1 cellular context compared by ENCODE assay signal in genomic region chr13:110885966-110886365, GRCh38.
TF ChIP-seq lines count a peak whose summit lies in the region.

No MANE protein-coding gene starts in this region.

TF ChIP-seq in SK-N-SH, 30 proteins besides CTCF, POLR2A, EP300 and RAD21 (continued from another document):
- TF ChIP-seq IRF3 (IDR thresholded peaks at IDR 0.05; ENCODE audit: low read depth, low read length) = no peak
- TF ChIP-seq MAX (IDR thresholded peaks at IDR 0.05; ENCODE audit: low read depth) = no peak
- no peak for TF ChIP-seq GABPA (IDR thresholded peaks at IDR 0.05; ENCODE audit: low read depth)
- no peak for TF ChIP-seq JUND (IDR thresholded peaks at IDR 0.05)
- TF ChIP-seq TEAD4 (IDR thresholded peaks at IDR 0.05; ENCODE audit: borderline replicate concordance, insufficient read depth) = no peak
- no peak for TF ChIP-seq SMC3 (IDR thresholded peaks at IDR 0.05; ENCODE audit: low read depth, low read length)
- TF ChIP-seq USF1 (IDR thresholded peaks at IDR 0.05; ENCODE audit: borderline replicate concordance, low read depth) = no peak
- no peak for TF ChIP-seq FOSL2 (IDR thresholded peaks at IDR 0.05; ENCODE audit: borderline replicate concordance, low read depth)
- no peak for TF ChIP-seq EZH2phosphoT487 (IDR thresholded peaks at IDR 0.05; ENCODE audit: borderline replicate concordance, low read depth)
- no peak for TF ChIP-seq SIN3A (IDR thresholded peaks at IDR 0.05; ENCODE audit: borderline replicate concordance, low read depth, low read length)
